8 cellular contexts compared by ENCODE assay signal in the genomic region with DNA sequence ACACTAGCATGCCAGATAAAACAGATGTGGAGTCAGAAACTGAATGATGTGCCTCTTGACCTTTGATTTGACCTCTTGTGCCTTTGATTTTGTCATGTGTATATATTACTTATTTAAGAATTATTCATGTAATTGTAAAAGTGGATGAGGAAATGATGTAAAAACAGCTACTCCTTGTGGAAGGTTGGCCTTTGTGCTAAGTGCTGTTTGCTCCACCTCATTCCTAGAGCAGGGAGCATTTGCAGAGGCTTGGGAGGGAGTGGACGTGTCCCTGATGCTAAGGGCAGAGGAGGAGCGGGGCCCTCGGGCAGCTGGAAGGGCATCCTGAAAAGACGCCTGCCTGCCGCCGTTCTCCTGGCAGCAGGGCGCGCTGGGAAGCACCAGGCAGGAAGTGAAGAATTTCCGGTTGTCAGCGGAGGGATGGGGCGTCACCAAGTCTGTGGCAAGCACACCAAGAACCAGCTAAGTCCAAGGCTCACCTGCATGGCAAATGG.
DNase-seq lines count a peak whose midpoint lies in the region; ATAC-seq and TF ChIP-seq lines count a peak whose summit lies in the region.

No MANE protein-coding gene starts in this region.

- H3K4me3 ChIP-seq in dorsolateral prefrontal cortex: no peak overlapping the region

- DNase-seq in activated T-cell treated with anti-CD3 and anti-CD28 coated beads, Interleukin-2, amount 50 U/mL, for 1 hour: peak; percentile 37
- peak; percentile 66 for DNase-seq in left cardiac atrium
- DNase-seq in stimulated activated naive CD4-positive, alpha-beta T cell treated with Interleukin-2 at 50 U/mL for 16 hours (lab: John Stamatoyannopoulos, UW): peak; percentile 27
- DNase-seq in head of caudate nucleus: no peak
- no peak for DNase-seq in caudate nucleus (lab: John Stamatoyannopoulos, UW)
- DNase-seq in dorsolateral prefrontal cortex: no peak

- ATAC-seq in HG03097 (IDR thresholded peaks at IDR 0.05; ENCODE audit: low FRiP score, unreplicated experiment) (peak; percentile 74), left cardiac atrium (peak; percentile 25 to 66), HG02623 (IDR thresholded peaks at IDR 0.05; ENCODE audit: unreplicated experiment) (no peak)

- intact Hi-C loops in left cardiac atrium (cut with DNase I) (no loop called here), head of caudate nucleus (cut with DNase I) (no loop called here), dorsolateral prefrontal cortex (cut with DNase I) (no loop called here)

- H3K27me3 ChIP-seq in dorsolateral prefrontal cortex: peaks cover 0 to 13% (median 0%) of the 10 kb centered on the region in 45 donors

- TF ChIP-seq CTCF in dorsolateral prefrontal cortex (IDR thresholded peaks at IDR 0.05 in 54 of 56, conservative IDR thresholded peaks at IDR 0.05 in 2 of 56; ENCODE audit: low read depth in 1 of 56, partially characterized antibody in 56 of 56): no peak

- no peak overlapping the region for H3K27ac ChIP-seq in caudate nucleus (ENCODE audit: low read depth, low read length)
- peak overlapping the region in 1 of 59 donors; percentile 42 for H3K27ac ChIP-seq in dorsolateral prefrontal cortex

Comparison
In these comparisons a context has a peak if more than half of its experiments do, and no peak if none do; other contexts are left out.
1. DNase-seq: peak in activated T-cell treated with anti-CD3 and anti-CD28 coated beads, Interleukin-2, amount 50 U/mL, for 1 hour (single experiment), left cardiac atrium (single experiment) and stimulated activated naive CD4-positive, alpha-beta T cell treated with Interleukin-2 at 50 U/mL for 16 hours (single experiment); none in head of caudate nucleus (0 of 42), caudate nucleus (0 of 61) and dorsolateral prefrontal cortex (0 of 10).